Comparison of ENCODE assay signal across 8 cellular contexts in genomic region chr1:8711873-8712412, GRCh38.
A peak's percentile ranks its signal among the peaks of the same experiment; 100 is the strongest.
DNase-seq lines count a peak whose midpoint lies in the region; ATAC-seq and TF ChIP-seq lines count a peak whose summit lies in the region.

No MANE protein-coding gene starts in this region.

- 40 to 41% methylated on average over 4 of the region's 4 CpGs for WGBS in heart right ventricle, 2 donors
- WGBS in mesendoderm (ENCODE audit: extremely low coverage, insufficient coverage, low lambda C conversion rate), result no CpG with 5 or more reads among the region's 4 CpGs
- WGBS in upper lobe of left lung, 2 donors, result 33 to 44% methylated on average over 4 of the region's 4 CpGs

- H3K9me3 Mint-ChIP-seq in brain, result peaks cover 0 to 3% (median 0%) of the 10 kb centered on the region in 5 experiments

- H3K4me3 Mint-ChIP-seq in brain, result peak overlapping the region; percentile 68 to 76 (median 72)

- ATAC-seq in heart right ventricle (peak in 2 of 8 donors; percentile 10 to 27), left cardiac atrium (no peak), upper lobe of left lung (ENCODE audit: low FRiP score in 2 of 2) (no peak), GM21367 (IDR thresholded peaks at IDR 0.05; ENCODE audit: unreplicated experiment) (no peak), HG03520 (IDR thresholded peaks at IDR 0.05; ENCODE audit: unreplicated experiment) (no peak)

- peaks cover 20% of the 10 kb centered on the region for H3K36me3 Mint-ChIP-seq in brain

- H3K9ac ChIP-seq in mesendoderm (ENCODE audit: low read length), result no peak overlapping the region

- H2AK5ac ChIP-seq in mesendoderm (ENCODE audit: low read length), result no peak overlapping the region

- peaks cover 81% of the 10 kb centered on the region for H3K4me1 Mint-ChIP-seq in brain

- H3K27me3 Mint-ChIP-seq in brain, result no peaks in the 10 kb centered on the region

- H3K4me3 ChIP-seq in heart right ventricle (peak overlapping the region in 4 of 10 donors; percentile 6 to 22 (median 13)), mesendoderm (ENCODE audit: low read length) (no peak overlapping the region), upper lobe of left lung (peak overlapping the region in 1 of 4 donors; percentile 9)

- intact Hi-C loops in heart right ventricle (cut with DNase I), result no loop called here
- intact Hi-C loops in left cardiac atrium (cut with DNase I), result no loop called here

- TF ChIP-seq POLR2A in upper lobe of left lung (IDR thresholded peaks at IDR 0.05), result no peak

- H3K36me3 ChIP-seq in heart right ventricle, result no peaks in the 10 kb centered on the region
- H3K36me3 ChIP-seq in mesendoderm (ENCODE audit: control insufficient read depth, insufficient read depth, low read length), result no peaks in the 10 kb centered on the region
- no peaks in the 10 kb centered on the region for H3K36me3 ChIP-seq in upper lobe of left lung

- H3K27ac Mint-ChIP-seq in brain, result peak overlapping the region; percentile 81 to 95 (median 91)

- no peak overlapping the region for H2BK5ac ChIP-seq in mesendoderm (ENCODE audit: low read length)

- H3K4ac ChIP-seq in mesendoderm (ENCODE audit: low read depth, low read length), result no peak overlapping the region

- no peak overlapping the region for H2BK15ac ChIP-seq in mesendoderm (replicated peaks; ENCODE audit: low read depth)

- no peaks in the 10 kb centered on the region for H3K9me3 ChIP-seq in heart right ventricle
- H3K9me3 ChIP-seq in upper lobe of left lung, result no peaks in the 10 kb centered on the region

- peaks cover 9% of the 10 kb centered on the region for H3K79me1 ChIP-seq in mesendoderm (ENCODE audit: low read length)

- H3K56ac ChIP-seq in mesendoderm (ENCODE audit: low read length), result no peak overlapping the region

- no peak overlapping the region for H4K8ac ChIP-seq in mesendoderm (ENCODE audit: low read depth, low read length)

- peaks cover 13% of the 10 kb centered on the region for H3K79me2 ChIP-seq in mesendoderm (ENCODE audit: control insufficient read depth, insufficient read depth, low read length)

- TF ChIP-seq EP300 in upper lobe of left lung (IDR thresholded peaks at IDR 0.05), result no peak

- H3K23ac ChIP-seq in mesendoderm (ENCODE audit: low read length), result no peak overlapping the region

- no peak overlapping the region for H3K18ac ChIP-seq in mesendoderm (ENCODE audit: low read length)

- H3K27me3 ChIP-seq in heart right ventricle (no peaks in the 10 kb centered on the region), mesendoderm (ENCODE audit: insufficient read depth, low read length, poor library complexity) (no peaks in the 10 kb centered on the region), upper lobe of left lung (no peaks in the 10 kb centered on the region)

- TF ChIP-seq CTCF in heart right ventricle (IDR thresholded peaks at IDR 0.05) (no peak), brain (conservative IDR thresholded peaks at IDR 0.05) (no peak), upper lobe of left lung (IDR thresholded peaks at IDR 0.05) (no peak)

- DNase-seq in heart right ventricle (no peak), left cardiac atrium (no peak), mesendoderm (no peak), upper lobe of left lung (no peak), NCI-H1417 treated with DMSO at 0.1 percent for 48 hours (lab: John Stamatoyannopoulos, UW) (no peak)

- H3K4me1 ChIP-seq in heart right ventricle (peaks cover 4 to 41% (median 32%) of the 10 kb centered on the region in 9 donors), mesendoderm (ENCODE audit: control insufficient read depth, low read depth, low read length) (peaks cover 5% of the 10 kb centered on the region), upper lobe of left lung (peaks cover 29 to 39% (median 33%) of the 10 kb centered on the region in 4 donors)

- H3K27ac ChIP-seq in heart right ventricle, result peak overlapping the region in 9 of 10 donors; percentile 18 to 77 (median 55)
- peak overlapping the region; percentile 2 for H3K27ac ChIP-seq in mesendoderm (ENCODE audit: low read depth, low read length)
- H3K27ac ChIP-seq in upper lobe of left lung, result peak overlapping the region; percentile 41 to 80 (median 74)

- H4K5ac ChIP-seq in mesendoderm (ENCODE audit: low read length), result no peak overlapping the region

- no peak overlapping the region for H2BK120ac ChIP-seq in mesendoderm (ENCODE audit: low read depth, low read length)

- no peak overlapping the region for H3K4me2 ChIP-seq in mesendoderm (ENCODE audit: low read length)

Comparison
In these comparisons a context has a peak if more than half of its experiments do, and no peak if none do; other contexts are left out.
1. H3K27ac ChIP-seq: peak in every context shown above with its lines; median percentile 74 in upper lobe of left lung; 55 in heart right ventricle; 2 in mesendoderm.